In genomic region chr12:44654641-44655625, GRCh38 we compare ENCODE assay signal across 13 cellular contexts.
A peak's percentile ranks its signal among the peaks of the same experiment; 100 is the strongest.
DNase-seq lines count a peak whose midpoint lies in the region; ATAC-seq and TF ChIP-seq lines count a peak whose summit lies in the region.
"Had no signal": no experiment of that assay in that cellular context is flagged by ENCODE, and none has a peak within 500 bp of the region (broad histone marks: within the 10 kb centered on the region; RNA-seq: fewer than 3 reads in every experiment).

No MANE protein-coding gene starts in this region.

- no peaks in the 10 kb centered on the region for H3K27me3 ChIP-seq in hepatocyte
- H3K27me3 ChIP-seq in tibial artery = no peaks in the 10 kb centered on the region
- H3K27me3 ChIP-seq: gastrocnemius medialis had no signal

- ATAC-seq in stimulated activated naive CD8-positive, alpha-beta T cell treated with anti-CD3 and anti-CD28 coated beads, Interleukin-15, Interleukin-2, amounts not matched to agents 100 U/mL and 50 U/mL, for 24 hours = peak; percentile 14
- ATAC-seq: gastrocnemius medialis had no signal

- TF ChIP-seq CTCF in hepatocyte (IDR thresholded peaks at IDR 0.05; ENCODE audit: poor library complexity) (no peak), tibial artery (IDR thresholded peaks at IDR 0.05) (no peak)

- no peaks in the 10 kb centered on the region for H3K9me2 ChIP-seq in hepatocyte (replicated peaks; ENCODE audit: insufficient read depth)

- H2AFZ ChIP-seq in hepatocyte = no peak overlapping the region

- WGBS in hepatocyte (ENCODE audit: low lambda C conversion rate, missing lambda C conversion rate) = 24% methylated on average over 12 of the region's 12 CpGs

- no peaks in the 10 kb centered on the region for H4K20me1 ChIP-seq in hepatocyte (ENCODE audit: insufficient read depth, poor library complexity, severe bottlenecking)

- H3K79me2 ChIP-seq in hepatocyte = no peaks in the 10 kb centered on the region

- H3K27ac ChIP-seq in hepatocyte (no peak overlapping the region), tibial artery (no peak overlapping the region)
- H3K27ac ChIP-seq: 22Rv1, gastrocnemius medialis, KMS-11 had no signal

- H3K36me3 ChIP-seq in hepatocyte (replicated peaks; ENCODE audit: insufficient read depth, low read depth) = no peaks in the 10 kb centered on the region
- no peaks in the 10 kb centered on the region for H3K36me3 ChIP-seq in tibial artery
- H3K36me3 ChIP-seq: gastrocnemius medialis had no signal

- peak; percentile 59 to 77 (median 77) for DNase-seq in NCI-H1417 (lab: John Stamatoyannopoulos, UW)
- DNase-seq in NCI-H1417 treated with DMSO at 0.1 percent for 48 hours (lab: John Stamatoyannopoulos, UW) = no peak
- DNase-seq in NCI-H69 (lab: John Stamatoyannopoulos, UW) = peak; percentile 90
- DNase-seq in hepatocyte (ENCODE audit: low spot score) = no peak
- peak; percentile 17 for DNase-seq in stimulated activated naive CD8-positive, alpha-beta T cell treated with anti-CD3 and anti-CD28 coated beads, Interleukin-15, Interleukin-2, amounts not matched to agents 100 U/mL and 50 U/mL, for 24 hours
- no peak for DNase-seq in tibial artery
- no peak for DNase-seq in T-helper 9 cell
- no peak for DNase-seq in NCI-H345 (lab: John Stamatoyannopoulos, UW)
- DNase-seq: gastrocnemius medialis; NK-92 treated with Interleukin-12 subunit alpha and Interleukin-12 subunit beta, amount 100 ng/mL, for 24 hours; stimulated activated naive CD4-positive, alpha-beta T cell treated with Interleukin-2 at 50 U/mL for 16 hours had no signal

- peak overlapping the region; percentile 42 for H3K4me2 ChIP-seq in hepatocyte
- H3K4me2 ChIP-seq: KMS-11 had no signal

- H3K4me1 ChIP-seq in hepatocyte (ENCODE audit: insufficient read depth) (peaks cover 10% of the 10 kb centered on the region), tibial artery (no peaks in the 10 kb centered on the region)
- H3K4me1 ChIP-seq: gastrocnemius medialis had no signal

- H3K9me3 ChIP-seq in hepatocyte (ENCODE audit: low read depth) = no peaks in the 10 kb centered on the region
- H3K9me3 ChIP-seq in tibial artery = no peaks in the 10 kb centered on the region
- H3K9me3 ChIP-seq: gastrocnemius medialis had no signal

- intact Hi-C loops in tibial artery (cut with DNase I; ENCODE audit: low total_unique reads) = no loop called here

- H3K4me3 ChIP-seq in hepatocyte (no peak overlapping the region), tibial artery (no peak overlapping the region)
- H3K4me3 ChIP-seq: gastrocnemius medialis had no signal

Comparison
In these comparisons a context has a peak if more than half of its experiments do, and no peak if none do; other contexts are left out.
1. DNase-seq: peak in NCI-H1417 (3 of 3), NCI-H69 (single experiment) and stimulated activated naive CD8-positive, alpha-beta T cell treated with anti-CD3 and anti-CD28 coated beads, Interleukin-15, Interleukin-2, amounts not matched to agents 100 U/mL and 50 U/mL, for 24 hours (single experiment); none in NCI-H1417 treated with DMSO at 0.1 percent for 48 hours (single experiment), hepatocyte (single experiment), tibial artery (0 of 2), T-helper 9 cell (single experiment) and NCI-H345 (single experiment).